8 cellular contexts compared by ENCODE assay signal in genomic region chr10:23437987-23438546, GRCh38. TPM values are rescaled to one million over a fixed set of nuclear protein-coding genes. Genes with fewer than 3 reads are reported as not detected.
A peak's percentile ranks its signal among the peaks of the same experiment; 100 is the strongest.
DNase-seq lines count a peak whose midpoint lies in the region; ATAC-seq, FAIRE-seq and TF ChIP-seq lines count a peak whose summit lies in the region.

No MANE protein-coding gene starts in this region.

- no peaks in the 10 kb centered on the region for H4K20me1 ChIP-seq in HepG2 (ENCODE audit: insufficient read depth, low read length)

- TF ChIP-seq EP300 in HepG2 (IDR thresholded peaks at IDR 0.05; ENCODE audit: low read depth in 2 of 2, low read length in 2 of 2) (no peak), HepG2 (CRISPR knock-in tag; IDR thresholded peaks at IDR 0.05; ENCODE audit: borderline replicate concordance) (no peak)

- H3K9me3 Mint-ChIP-seq in activated CD4-positive, alpha-beta T cell treated with anti-CD3 and anti-CD28 coated beads, Interleukin-2, amount 10 ng/mL, durations not matched to agents 24 days and 14 days: no peaks in the 10 kb centered on the region

- no peak for FAIRE-seq in HepG2 (lab: Jason Lieb, UNC)

- no peak for DNase-seq in activated CD4-positive, alpha-beta T cell treated with anti-CD3 and anti-CD28 coated beads, Interleukin-2, amount 10 ng/mL, durations not matched to agents 24 days and 14 days
- DNase-seq in activated CD4-positive, alpha-beta T cell treated with anti-CD3 and anti-CD28 coated beads for 4 hours: no peak
- DNase-seq in astrocyte of the cerebellum (ENCODE audit: low read depth) (no peak), HepG2 (ENCODE audit: low spot score) (no peak), HUDEP-2 (lab: John Stamatoyannopoulos, UW; ENCODE audit: unreplicated experiment in 76 of 76) (no peak), CD1c-positive myeloid dendritic cell (ENCODE audit: extremely low spot score) (no peak)

- H3K9ac ChIP-seq in HepG2 (ENCODE audit: insufficient read depth, low read depth, low read length): no peak overlapping the region

- H3K4me3 ChIP-seq in astrocyte of the cerebellum (ENCODE audit: low read depth, low read length) (peak overlapping the region; percentile 45), HepG2 (replicated peaks in 1 of 3; ENCODE audit: insufficient read depth in 1 of 3, low read depth in 2 of 3, low read length in 3 of 3) (peak overlapping the region in 2 of 3 experiments; percentile 78 to 82; a peak in 4 of 6 replicates), thymus (ENCODE audit: low read length) (peak overlapping the region; percentile 93)

- H3K36me3 ChIP-seq in HepG2 (replicated peaks in 1 of 2; ENCODE audit: control insufficient read depth in 1 of 2, insufficient read depth in 2 of 2, low read length in 2 of 2) (no peaks in the 10 kb centered on the region), thymus (ENCODE audit: control insufficient read depth, insufficient read depth) (no peaks in the 10 kb centered on the region)

- 93% methylated on average over 20 of the region's 20 CpGs for WGBS in HepG2 (ENCODE audit: low lambda C conversion rate)
- 95% methylated on average over 20 of the region's 20 CpGs for WGBS in thymus

- peak overlapping the region; percentile 72 for H2AFZ ChIP-seq in HepG2 (ENCODE audit: low read length)

- no peaks in the 10 kb centered on the region for H3K27me3 ChIP-seq in HepG2 (ENCODE audit: control insufficient read depth in 1 of 2, insufficient read depth in 2 of 2, low read length in 2 of 2)
- H3K27me3 ChIP-seq in thymus (ENCODE audit: control insufficient read depth, insufficient read depth): peaks cover 2% of the 10 kb centered on the region

- peaks cover 2% of the 10 kb centered on the region for H3K79me2 ChIP-seq in HepG2 (ENCODE audit: insufficient read depth, low read length)

- intact Hi-C loops in activated CD4-positive, alpha-beta T cell treated with anti-CD3 and anti-CD28 coated beads, Interleukin-2, amount 10 ng/mL, durations not matched to agents 24 days and 14 days (cut with micrococcal nuclease): loop anchor here (2.0 to 5.0 kb wide), 4 partner anchors 75 to 1579 kb away; partner anchors contain the start of genes ENKUR, MSRB2 and THNSL1
- intact Hi-C loops in HepG2 (cut with micrococcal nuclease; ENCODE audit: unreplicated experiment): loop anchor here (5.0 kb wide), 1 partner anchor 91 kb away; no protein-coding TSS in a partner anchor

- POLR2A ChIA-PET in HepG2 (lab: Yijun Ruan, JAX): no interaction called here

- H3K27ac ChIP-seq in HepG2 (ENCODE audit: extremely low read length, insufficient read depth, low read length) (no peak overlapping the region), thymus (ENCODE audit: low read depth) (peak overlapping the region; percentile 8)

- H3K9me3 ChIP-seq in HepG2 (ENCODE audit: low read length) (no peaks in the 10 kb centered on the region), thymus (ENCODE audit: control insufficient read depth) (no peaks in the 10 kb centered on the region)

- CTCF ChIA-PET in HepG2 (lab: Yijun Ruan, JAX; ENCODE audit: low intra/inter-chr PET ratio, low total read pairs): no interaction called here

- no peak for TF ChIP-seq CTCF in astrocyte of the cerebellum (IDR thresholded peaks at IDR 0.05; ENCODE audit: low read depth, low read length, missing control alignments)
- TF ChIP-seq CTCF in HepG2 (CRISPR knock-in tag; IDR thresholded peaks at IDR 0.05): no peak

- H3K27ac Mint-ChIP-seq in activated CD4-positive, alpha-beta T cell treated with anti-CD3 and anti-CD28 coated beads, Interleukin-2, amount 10 ng/mL, durations not matched to agents 24 days and 14 days: peak overlapping the region; percentile 86

- H3K36me3 Mint-ChIP-seq in activated CD4-positive, alpha-beta T cell treated with anti-CD3 and anti-CD28 coated beads, Interleukin-2, amount 10 ng/mL, durations not matched to agents 24 days and 14 days (ENCODE audit: low read depth): peaks cover 22% of the 10 kb centered on the region

- BruUV-seq in HepG2 (replicated peaks; lab: Mats Ljungman, UMichigan): TSS peak; percentile 36

- ATAC-seq in HepG2 (no peak), GM18519 (IDR thresholded peaks at IDR 0.05; ENCODE audit: low FRiP score, unreplicated experiment) (no peak)

- peak overlapping the region; percentile 81 for H3K4me3 Mint-ChIP-seq in activated CD4-positive, alpha-beta T cell treated with anti-CD3 and anti-CD28 coated beads, Interleukin-2, amount 10 ng/mL, durations not matched to agents 24 days and 14 days

- H3K4me1 Mint-ChIP-seq in activated CD4-positive, alpha-beta T cell treated with anti-CD3 and anti-CD28 coated beads, Interleukin-2, amount 10 ng/mL, durations not matched to agents 24 days and 14 days: peaks cover 34% of the 10 kb centered on the region

- TF ChIP-seq RAD21 in HepG2 (CRISPR knock-in tag; IDR thresholded peaks at IDR 0.05): no peak

- in situ Hi-C loops in astrocyte of the cerebellum (cut with HindIII; ENCODE audit: low sequenced_read_pairs): no loop called here
- in situ Hi-C loops in HepG2 (cut with HindIII; ENCODE audit: extremely low pct_ligation_motif_present, low pct_unique_long_range_greater_than_20kb): no loop called here

- TF ChIP-seq POLR2A in HepG2 (IDR thresholded peaks at IDR 0.05; ENCODE audit: insufficient read depth in 1 of 2, low read depth in 2 of 2, low read length in 2 of 2): no peak

- H3K4me1 ChIP-seq in HepG2 (ENCODE audit: insufficient read depth, low read length) (peaks cover 20% of the 10 kb centered on the region), thymus (ENCODE audit: control insufficient read depth, insufficient read depth, low read length) (peaks cover 3% of the 10 kb centered on the region)

- H3K4me2 ChIP-seq in HepG2 (ENCODE audit: low read depth, low read length): peak overlapping the region; percentile 95

- no peaks in the 10 kb centered on the region for H3K27me3 Mint-ChIP-seq in activated CD4-positive, alpha-beta T cell treated with anti-CD3 and anti-CD28 coated beads, Interleukin-2, amount 10 ng/mL, durations not matched to agents 24 days and 14 days

TF ChIP-seq in HepG2, 621 proteins besides CTCF, POLR2A, EP300 and RAD21 (continues in another document):
- TF ChIP-seq, protein P1, sequence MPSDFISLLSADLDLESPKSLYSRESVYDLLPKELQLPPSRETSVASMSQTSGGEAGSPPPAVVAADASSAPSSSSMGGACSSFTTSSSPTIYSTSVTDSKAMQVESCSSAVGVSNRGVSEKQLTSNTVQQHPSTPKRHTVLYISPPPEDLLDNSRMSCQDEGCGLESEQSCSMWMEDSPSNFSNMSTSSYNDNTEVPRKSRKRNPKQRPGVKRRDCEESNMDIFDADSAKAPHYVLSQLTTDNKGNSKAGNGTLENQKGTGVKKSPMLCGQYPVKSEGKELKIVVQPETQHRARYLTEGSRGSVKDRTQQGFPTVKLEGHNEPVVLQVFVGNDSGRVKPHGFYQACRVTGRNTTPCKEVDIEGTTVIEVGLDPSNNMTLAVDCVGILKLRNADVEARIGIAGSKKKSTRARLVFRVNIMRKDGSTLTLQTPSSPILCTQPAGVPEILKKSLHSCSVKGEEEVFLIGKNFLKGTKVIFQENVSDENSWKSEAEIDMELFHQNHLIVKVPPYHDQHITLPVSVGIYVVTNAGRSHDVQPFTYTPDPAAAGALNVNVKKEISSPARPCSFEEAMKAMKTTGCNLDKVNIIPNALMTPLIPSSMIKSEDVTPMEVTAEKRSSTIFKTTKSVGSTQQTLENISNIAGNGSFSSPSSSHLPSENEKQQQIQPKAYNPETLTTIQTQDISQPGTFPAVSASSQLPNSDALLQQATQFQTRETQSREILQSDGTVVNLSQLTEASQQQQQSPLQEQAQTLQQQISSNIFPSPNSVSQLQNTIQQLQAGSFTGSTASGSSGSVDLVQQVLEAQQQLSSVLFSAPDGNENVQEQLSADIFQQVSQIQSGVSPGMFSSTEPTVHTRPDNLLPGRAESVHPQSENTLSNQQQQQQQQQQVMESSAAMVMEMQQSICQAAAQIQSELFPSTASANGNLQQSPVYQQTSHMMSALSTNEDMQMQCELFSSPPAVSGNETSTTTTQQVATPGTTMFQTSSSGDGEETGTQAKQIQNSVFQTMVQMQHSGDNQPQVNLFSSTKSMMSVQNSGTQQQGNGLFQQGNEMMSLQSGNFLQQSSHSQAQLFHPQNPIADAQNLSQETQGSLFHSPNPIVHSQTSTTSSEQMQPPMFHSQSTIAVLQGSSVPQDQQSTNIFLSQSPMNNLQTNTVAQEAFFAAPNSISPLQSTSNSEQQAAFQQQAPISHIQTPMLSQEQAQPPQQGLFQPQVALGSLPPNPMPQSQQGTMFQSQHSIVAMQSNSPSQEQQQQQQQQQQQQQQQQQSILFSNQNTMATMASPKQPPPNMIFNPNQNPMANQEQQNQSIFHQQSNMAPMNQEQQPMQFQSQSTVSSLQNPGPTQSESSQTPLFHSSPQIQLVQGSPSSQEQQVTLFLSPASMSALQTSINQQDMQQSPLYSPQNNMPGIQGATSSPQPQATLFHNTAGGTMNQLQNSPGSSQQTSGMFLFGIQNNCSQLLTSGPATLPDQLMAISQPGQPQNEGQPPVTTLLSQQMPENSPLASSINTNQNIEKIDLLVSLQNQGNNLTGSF (CRISPR knock-in tag; IDR thresholded peaks at IDR 0.05): no peak

RNA-seq across cellular contexts. Expression of gene OTUD1, which starts 0.8 kb away (rescaled TPM):
- 12.6 and 12.8 TPM in 2 replicates for total RNA-seq in activated CD4-positive, alpha-beta T cell treated with anti-CD3 and anti-CD28 coated beads, Interleukin-2, amount 10 ng/mL, durations not matched to agents 24 days and 14 days
- 1.2 and 1.3 TPM in 2 replicates for total RNA-seq in HepG2 (2016; rRNA removed; fragmentation: Illumina TruSeq; extraction: Trizol)
- 0.10 and 0.18 TPM in 2 replicates for total RNA-seq in HepG2 (2016; cell fraction: cytosol; rRNA removed; fragmentation: Illumina TruSeq; extraction: Trizol; ENCODE audit: low read depth)
- 1.3 TPM in 2 replicates for total RNA-seq in HepG2 (2016; cell fraction: insoluble cytoplasmic fraction; rRNA removed; fragmentation: Illumina TruSeq; extraction: Trizol)
- 1.00 and 1.5 TPM in 2 replicates for total RNA-seq in HepG2 (2016; cell fraction: membrane; rRNA removed; fragmentation: Illumina TruSeq; extraction: Trizol)
- 1.8 and 3.3 TPM in 2 replicates for total RNA-seq in HepG2 (2016; cell fraction: nucleus; rRNA removed; fragmentation: Illumina TruSeq; extraction: Trizol)
- 1.4 and 1.6 TPM in 2 replicates for polyA plus RNA-seq in HepG2 (2011; rRNA removed)
- 0.90 and 1.2 TPM in 2 replicates for polyA plus RNA-seq in HepG2 (2011; cell fraction: cytosol; rRNA removed)
- polyA plus RNA-seq in HepG2 (2011; cell fraction: nucleus; rRNA removed): 0.95 and 1.1 TPM in 2 replicates
- 3.4 and 3.5 TPM in 2 replicates for polyA plus RNA-seq in HepG2 (2012)
- 0.28 and 0.36 TPM in 2 replicates for polyA plus RNA-seq in HepG2 (2016; cell fraction: cytosol; fragmentation: Illumina TruSeq; extraction: Trizol; ENCODE audit: low read depth)
- 1.7 and 2.0 TPM in 2 replicates for polyA plus RNA-seq in HepG2 (2016; cell fraction: insoluble cytoplasmic fraction; fragmentation: Illumina TruSeq; extraction: Trizol; ENCODE audit: low read depth)
- 0.70 and 1.1 TPM in 2 replicates for polyA plus RNA-seq in HepG2 (2016; cell fraction: membrane; fragmentation: Illumina TruSeq; extraction: Trizol; ENCODE audit: low read depth)
- 2.5 TPM in 2 replicates for polyA plus RNA-seq in HepG2 (2016; cell fraction: nucleus; fragmentation: Illumina TruSeq; extraction: Trizol; ENCODE audit: insufficient read depth, low read depth)
- polyA minus RNA-seq in HepG2 (2011; rRNA and poly(A)+ RNA removed; ENCODE audit: low replicate concordance): 1.9 and 5.2 TPM in 2 replicates
- polyA minus RNA-seq in HepG2 (2011; cell fraction: cytosol; rRNA and poly(A)+ RNA removed): 1.5 and 1.7 TPM in 2 replicates
- 2.8 and 3.7 TPM in 2 replicates for polyA minus RNA-seq in HepG2 (2011; cell fraction: nucleus; rRNA and poly(A)+ RNA removed)
- polyA plus RNA-seq in thymus: 15.0 TPM
